Comparison of ENCODE assay signal across 18 cellular contexts in the genomic region with DNA sequence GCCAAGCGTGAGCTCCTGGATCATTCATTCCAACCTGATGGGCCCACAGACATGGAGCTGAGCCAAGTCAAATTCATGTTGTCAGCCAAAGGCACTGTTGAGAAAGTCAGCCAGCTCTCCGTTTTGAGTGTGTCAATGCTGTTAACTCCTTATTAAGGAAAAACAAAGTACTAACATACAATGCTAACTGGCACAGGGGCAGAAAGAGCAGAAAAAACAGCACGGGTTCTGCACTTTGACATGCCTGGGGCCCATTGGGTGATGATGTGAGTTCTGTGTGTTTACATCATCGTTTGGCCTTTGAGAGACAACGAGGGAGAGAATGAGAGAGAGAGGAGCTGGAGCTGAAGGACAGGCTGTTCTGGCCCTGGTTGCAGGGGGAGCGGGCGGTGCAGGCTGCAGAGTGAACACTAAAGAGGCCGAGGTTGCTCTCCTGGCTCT.
DNase-seq lines count a peak whose midpoint lies in the region; ATAC-seq and TF ChIP-seq lines count a peak whose summit lies in the region.
"Had no signal": no experiment of that assay in that cellular context is flagged by ENCODE, and none has a peak within 500 bp of the region (broad histone marks: within the 10 kb centered on the region; RNA-seq: fewer than 3 reads in every experiment).

No MANE protein-coding gene starts in this region.

- intact Hi-C loops in left colon (cut with DNase I, micrococcal nuclease) = no loop called here
- intact Hi-C loops in testis (cut with DNase I; ENCODE audit: low total_unique reads) = no loop called here

- ATAC-seq in left colon = peak; percentile 34
- no peak for ATAC-seq in activated naive CD8-positive, alpha-beta T cell treated with anti-CD3 and anti-CD28 coated beads, Interleukin-2, amount 50 U/mL, for 24 hours
- ATAC-seq in GM21528 (IDR thresholded peaks at IDR 0.05; ENCODE audit: low FRiP score, unreplicated experiment) = no peak
- no peak for ATAC-seq in HG03571 (IDR thresholded peaks at IDR 0.05; ENCODE audit: unreplicated experiment)
- ATAC-seq: activated T-helper 17 cell treated with anti-CD3 and anti-CD28 coated beads, Interleukin-2, amount 50 U/mL, for 72 hours; stimulated activated naive CD8-positive, alpha-beta T cell treated with anti-CD3 and anti-CD28 coated beads, Interleukin-15, Interleukin-2, amounts not matched to agents 100 U/mL and 50 U/mL, for 24 hours; T-helper 17 cell had no signal

- TF ChIP-seq POLR2A in testis (IDR thresholded peaks at IDR 0.05) = no peak

- DNase-seq in NCI-H2081 (lab: John Stamatoyannopoulos, UW) (peak; percentile 65 to 88), chondrocyte (ENCODE audit: low spot score) (no peak), left colon (no peak), testis (peak; percentile 60)
- DNase-seq in activated CD8-positive, alpha-beta memory T cell treated with anti-CD3 and anti-CD28 coated beads for 24 hours = no peak
- no peak for DNase-seq in activated naive CD8-positive, alpha-beta T cell treated with anti-CD3 and anti-CD28 coated beads, Interleukin-2, amount 50 U/mL, for 24 hours
- DNase-seq: mesendoderm; MM.1S; NCI-H524; stimulated activated CD4-positive, alpha-beta T cell treated with anti-CD3 and anti-CD28 coated beads, Interleukin-4, amount 100 ng/mL, for 4 hours; stimulated activated naive CD8-positive, alpha-beta T cell treated with anti-CD3 and anti-CD28 coated beads, Interleukin-15, Interleukin-2, amounts not matched to agents 100 U/mL and 50 U/mL, for 24 hours; T-helper 17 cell had no signal

- peaks cover 10% of the 10 kb centered on the region for H3K36me3 Mint-ChIP-seq in chondrocyte (ENCODE audit: low read depth)
- no peaks in the 10 kb centered on the region for H3K36me3 Mint-ChIP-seq in activated naive CD8-positive, alpha-beta T cell treated with anti-CD3 and anti-CD28 coated beads, Interleukin-2, amount 50 U/mL, for 24 hours (ENCODE audit: low read depth)

- no peaks in the 10 kb centered on the region for H3K9me3 ChIP-seq in testis
- H3K9me3 ChIP-seq: BLaER1 treated with 17β-estradiol and CSF1 and Interleukin-3, amounts not matched to agents 10 nM and 100 nM; HAP-1 had no signal

- H3K27ac Mint-ChIP-seq in chondrocyte (ENCODE audit: unreplicated experiment) = peak overlapping the region; percentile 58
- no peak overlapping the region for H3K27ac Mint-ChIP-seq in activated naive CD8-positive, alpha-beta T cell treated with anti-CD3 and anti-CD28 coated beads, Interleukin-2, amount 50 U/mL, for 24 hours
- H3K27ac Mint-ChIP-seq: activated T-helper 17 cell treated with anti-CD3 and anti-CD28 coated beads, Interleukin-2, amount 50 U/mL, for 72 hours; T-helper 17 cell had no signal

- H3K4me1 ChIP-seq in testis = peaks cover 16% of the 10 kb centered on the region
- H3K4me1 ChIP-seq: HAP-1 had no signal

- H3K27ac ChIP-seq in testis = peak overlapping the region; percentile 26 to 62
- H3K27ac ChIP-seq: BLaER1 treated with 17β-estradiol and CSF1 and Interleukin-3, amounts not matched to agents 10 nM and 100 nM; epithelial cell of prostate had no signal

- H3K27me3 Mint-ChIP-seq in chondrocyte (ENCODE audit: low read depth) = peaks cover 12% of the 10 kb centered on the region
- no peaks in the 10 kb centered on the region for H3K27me3 Mint-ChIP-seq in activated naive CD8-positive, alpha-beta T cell treated with anti-CD3 and anti-CD28 coated beads, Interleukin-2, amount 50 U/mL, for 24 hours
- H3K27me3 Mint-ChIP-seq: activated T-helper 17 cell treated with anti-CD3 and anti-CD28 coated beads, Interleukin-2, amount 50 U/mL, for 72 hours had no signal

- H3K4me3 Mint-ChIP-seq in chondrocyte (ENCODE audit: unreplicated experiment) = peak overlapping the region; percentile 37
- no peak overlapping the region for H3K4me3 Mint-ChIP-seq in activated naive CD8-positive, alpha-beta T cell treated with anti-CD3 and anti-CD28 coated beads, Interleukin-2, amount 50 U/mL, for 24 hours
- H3K4me3 Mint-ChIP-seq: activated T-helper 17 cell treated with anti-CD3 and anti-CD28 coated beads, Interleukin-2, amount 50 U/mL, for 72 hours; T-helper 17 cell had no signal

- no peaks in the 10 kb centered on the region for H3K27me3 ChIP-seq in testis

- no peaks in the 10 kb centered on the region for H3K9me3 Mint-ChIP-seq in chondrocyte (ENCODE audit: low read depth)
- no peaks in the 10 kb centered on the region for H3K9me3 Mint-ChIP-seq in activated naive CD8-positive, alpha-beta T cell treated with anti-CD3 and anti-CD28 coated beads, Interleukin-2, amount 50 U/mL, for 24 hours
- H3K9me3 Mint-ChIP-seq: activated T-helper 17 cell treated with anti-CD3 and anti-CD28 coated beads, Interleukin-2, amount 50 U/mL, for 72 hours had no signal

- no peak overlapping the region for H3K4me3 ChIP-seq in testis
- H3K4me3 ChIP-seq: BLaER1 treated with 17β-estradiol and CSF1 and Interleukin-3, amounts not matched to agents 10 nM and 100 nM; HAP-1 had no signal

- no peaks in the 10 kb centered on the region for H3K36me3 ChIP-seq in testis (ENCODE audit: low read depth, missing control alignments)
- H3K36me3 ChIP-seq: BLaER1 treated with 17β-estradiol and CSF1 and Interleukin-3, amounts not matched to agents 10 nM and 100 nM; HAP-1 had no signal

- TF ChIP-seq CTCF in chondrocyte (IDR thresholded peaks at IDR 0.05) (no peak), testis (IDR thresholded peaks at IDR 0.05) (no peak)

- 41 to 53% methylated on average over 8 of the region's 8 CpGs for WGBS in testis, 2 donors

- peaks cover 42% of the 10 kb centered on the region for H3K4me1 Mint-ChIP-seq in chondrocyte (ENCODE audit: low read depth)
- H3K4me1 Mint-ChIP-seq in activated naive CD8-positive, alpha-beta T cell treated with anti-CD3 and anti-CD28 coated beads, Interleukin-2, amount 50 U/mL, for 24 hours = no peaks in the 10 kb centered on the region
- H3K4me1 Mint-ChIP-seq: activated T-helper 17 cell treated with anti-CD3 and anti-CD28 coated beads, Interleukin-2, amount 50 U/mL, for 72 hours had no signal

Comparison
In these comparisons a context has a peak if more than half of its experiments do, and no peak if none do; other contexts are left out.
1. DNase-seq: peak in NCI-H2081 (2 of 2) and testis (single experiment); none in chondrocyte (single experiment), left colon (0 of 2), activated CD8-positive, alpha-beta memory T cell treated with anti-CD3 and anti-CD28 coated beads for 24 hours (single experiment) and activated naive CD8-positive, alpha-beta T cell treated with anti-CD3 and anti-CD28 coated beads, Interleukin-2, amount 50 U/mL, for 24 hours (single experiment).